In the genomic region with DNA sequence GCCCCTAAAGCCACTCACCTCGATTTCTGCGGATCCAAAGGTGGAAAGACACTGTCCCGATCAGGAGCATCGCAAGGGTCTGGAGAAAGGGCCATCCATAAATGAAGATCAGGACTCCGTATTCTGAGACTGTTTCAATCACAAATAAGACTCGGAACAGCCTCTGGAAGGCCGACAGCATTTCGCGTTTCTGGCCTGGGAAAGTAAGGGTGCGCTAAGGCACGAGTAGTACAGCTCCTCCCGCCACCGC, we compare ENCODE assay signal across 9 cellular contexts. TPM values are rescaled to one million over a fixed set of nuclear protein-coding genes. Genes with fewer than 3 reads are reported as not detected.
DNase-seq lines count a peak whose midpoint lies in the region; ATAC-seq and TF ChIP-seq lines count a peak whose summit lies in the region.
"Had no signal": no experiment of that assay in that cellular context is flagged by ENCODE, and none has a peak within 500 bp of the region (broad histone marks: within the 10 kb centered on the region; RNA-seq: fewer than 3 reads in every experiment).

No MANE protein-coding gene starts in this region.

- DNase-seq in CD14-positive monocyte (ENCODE audit: low spot score) (no peak), left lung (no peak), type B pancreatic cell (ENCODE audit: extremely low spot score, unreplicated experiment) (no peak), NCI-H2029 (lab: John Stamatoyannopoulos, UW) (no peak), GM10266 (ENCODE audit: extremely low spot score) (no peak)
- DNase-seq in activated naive CD8-positive, alpha-beta T cell treated with anti-CD3 and anti-CD28 coated beads, Interleukin-2, amount 50 U/mL, for 24 hours: no peak
- DNase-seq in activated CD4-positive, alpha-beta T cell treated with anti-CD3 and anti-CD28 coated beads for 4 hours: no peak

- ATAC-seq in HG02623 (IDR thresholded peaks at IDR 0.05; ENCODE audit: unreplicated experiment): peak; percentile 35
- no peak for ATAC-seq in activated naive CD8-positive, alpha-beta T cell treated with anti-CD3 and anti-CD28 coated beads, Interleukin-2, amount 50 U/mL, for 24 hours
- peak; percentile 80 for ATAC-seq in left lung

- H3K9me3 ChIP-seq in left lung: no peaks in the 10 kb centered on the region

- H3K27ac Mint-ChIP-seq in CD14-positive monocyte (peak overlapping the region in 3 of 7 donors; percentile 62 to 77 (median 68)), type B pancreatic cell (peak overlapping the region; percentile 78)
- peak overlapping the region; percentile 83 for H3K27ac Mint-ChIP-seq in activated naive CD8-positive, alpha-beta T cell treated with anti-CD3 and anti-CD28 coated beads, Interleukin-2, amount 50 U/mL, for 24 hours

- TF ChIP-seq CTCF in CD14-positive monocyte (IDR thresholded peaks at IDR 0.05): no peak
- TF ChIP-seq CTCF in left lung (IDR thresholded peaks at IDR 0.05): no peak
- no peak for TF ChIP-seq CTCF in type B pancreatic cell (conservative IDR thresholded peaks at IDR 0.05)
- no peak for TF ChIP-seq CTCF in GM10266 (IDR thresholded peaks at IDR 0.05; ENCODE audit: control insufficient read depth, insufficient read depth, low read depth, missing control alignments)

- H3K4me3 Mint-ChIP-seq in CD14-positive monocyte (peak overlapping the region; percentile 98 to 100), type B pancreatic cell (peak overlapping the region; percentile 95)
- peak overlapping the region; percentile 89 for H3K4me3 Mint-ChIP-seq in activated naive CD8-positive, alpha-beta T cell treated with anti-CD3 and anti-CD28 coated beads, Interleukin-2, amount 50 U/mL, for 24 hours

- H3K4me3 ChIP-seq in left lung: peak overlapping the region; percentile 59 to 61

- H3K36me3 Mint-ChIP-seq in CD14-positive monocyte: peaks cover 0 to 2% of the 10 kb centered on the region in 2 donors
- no peaks in the 10 kb centered on the region for H3K36me3 Mint-ChIP-seq in activated naive CD8-positive, alpha-beta T cell treated with anti-CD3 and anti-CD28 coated beads, Interleukin-2, amount 50 U/mL, for 24 hours (ENCODE audit: low read depth)
- H3K36me3 Mint-ChIP-seq in type B pancreatic cell: peaks cover 3% of the 10 kb centered on the region

- H3K4me1 Mint-ChIP-seq in CD14-positive monocyte (peaks cover 23% of the 10 kb centered on the region), type B pancreatic cell (ENCODE audit: unreplicated experiment) (peaks cover 15% of the 10 kb centered on the region)
- H3K4me1 Mint-ChIP-seq in activated naive CD8-positive, alpha-beta T cell treated with anti-CD3 and anti-CD28 coated beads, Interleukin-2, amount 50 U/mL, for 24 hours: peaks cover 23% of the 10 kb centered on the region

- H3K27ac ChIP-seq in left lung: peak overlapping the region in 1 of 2 donors; percentile 69

- H3K27me3 Mint-ChIP-seq in CD14-positive monocyte (ENCODE audit: low read depth in 3 of 3) (peaks cover 17 to 39% (median 28%) of the 10 kb centered on the region in 3 donors), type B pancreatic cell (peaks cover 18% of the 10 kb centered on the region)
- H3K27me3 Mint-ChIP-seq in activated naive CD8-positive, alpha-beta T cell treated with anti-CD3 and anti-CD28 coated beads, Interleukin-2, amount 50 U/mL, for 24 hours: peaks cover 44% of the 10 kb centered on the region

- peaks cover 3 to 33% of the 10 kb centered on the region in 2 donors for H3K27me3 ChIP-seq in left lung

- H3K9me3 Mint-ChIP-seq in CD14-positive monocyte: peaks cover 0 to 13% (median 7%) of the 10 kb centered on the region in 7 donors
- no peaks in the 10 kb centered on the region for H3K9me3 Mint-ChIP-seq in activated naive CD8-positive, alpha-beta T cell treated with anti-CD3 and anti-CD28 coated beads, Interleukin-2, amount 50 U/mL, for 24 hours
- H3K9me3 Mint-ChIP-seq in type B pancreatic cell: no peaks in the 10 kb centered on the region

- H3K36me3 ChIP-seq in left lung: no peaks in the 10 kb centered on the region

- peaks cover 0 to 15% of the 10 kb centered on the region in 2 donors for H3K4me1 ChIP-seq in left lung

- intact Hi-C loops in CD14-positive monocyte (cut with micrococcal nuclease): no loop called here
- intact Hi-C loops in left lung (cut with DNase I): no loop called here

RNA-seq across cellular contexts. Expression of gene DPPA5, which starts 44.6 kb away (rescaled TPM):
- polyA plus RNA-seq in CD14-positive monocyte: not detected
- total RNA-seq in left lung (not detected), type B pancreatic cell (ENCODE audit: low replicate concordance) (not detected in 2 replicates)
- total RNA-seq: LHCN-M2 had no signal

RNA-seq across cellular contexts. Expression of gene KHDC1, which starts 46.5 kb away (rescaled TPM):
- not detected for polyA plus RNA-seq in CD14-positive monocyte
- total RNA-seq in left lung: 1 to 10 TPM; 1.9 to 2.4 TPM
- 2.0 and 5.3 TPM in 2 replicates for total RNA-seq in type B pancreatic cell (ENCODE audit: low replicate concordance)

RNA-seq across cellular contexts. Expression of gene KHDC3L, which starts 53.0 kb away (rescaled TPM):
- not detected for polyA plus RNA-seq in CD14-positive monocyte
- total RNA-seq in left lung (not detected), type B pancreatic cell (ENCODE audit: low replicate concordance) (not detected in 2 replicates)
- total RNA-seq: LHCN-M2 had no signal
